ENCODE assay signal across 22 cellular contexts in the genomic region with DNA sequence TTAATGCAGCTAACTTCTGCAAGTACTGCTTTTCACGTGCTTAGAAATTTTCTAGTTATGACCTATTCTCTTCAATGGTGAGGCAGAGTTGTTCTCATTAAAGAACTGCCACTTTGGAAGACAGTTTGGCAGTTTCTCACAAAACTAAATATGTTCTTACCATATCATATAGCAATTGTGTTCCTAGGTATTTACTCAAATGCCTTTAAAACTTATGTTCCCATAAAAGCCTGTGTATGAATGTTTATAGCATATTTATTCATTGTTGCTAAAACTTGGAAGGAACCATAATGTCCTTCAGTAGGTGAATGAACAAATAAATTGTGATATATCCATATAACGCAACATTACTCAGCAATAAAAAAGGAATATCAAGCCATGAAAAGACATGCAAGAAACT.
"Had no signal": no experiment of that assay in that cellular context is flagged by ENCODE, and none has a peak within 500 bp of the region (broad histone marks: within the 10 kb centered on the region; RNA-seq: fewer than 3 reads in every experiment).

No MANE protein-coding gene starts in this region.

- H3K4me3 ChIP-seq: colonic mucosa, dorsolateral prefrontal cortex, esophagus muscularis mucosa, gastroesophageal sphincter, heart right ventricle, left lung, lower lobe of right lung, mucosa of descending colon had no signal

- H3K27me3 ChIP-seq: colonic mucosa, dorsolateral prefrontal cortex, esophagus muscularis mucosa, foreskin keratinocyte, gastroesophageal sphincter, heart right ventricle, left lung had no signal

- DNase-seq: colonic mucosa; dermis blood vessel endothelial cell; dorsolateral prefrontal cortex; effector CD4-positive, alpha-beta T cell; effector memory CD4-positive, alpha-beta T cell; foreskin keratinocyte; heart right ventricle; hippocampal formation; left cardiac atrium; left lung; left ventricle myocardium superior; lower lobe of right lung; mesenchymal stem cell; mucosa of descending colon; naive B cell; naive thymus-derived CD8-positive, alpha-beta T cell had no signal

- H3K9me3 ChIP-seq: colonic mucosa, esophagus muscularis mucosa, gastroesophageal sphincter, heart right ventricle, left lung, lower lobe of right lung had no signal

- H3K4me1 ChIP-seq: colonic mucosa, esophagus muscularis mucosa, foreskin keratinocyte, gastroesophageal sphincter, heart right ventricle, left lung, lower lobe of right lung had no signal

- H3K36me3 ChIP-seq: colonic mucosa, esophagus muscularis mucosa, gastroesophageal sphincter, heart right ventricle, left lung, lower lobe of right lung had no signal

- H3K27ac ChIP-seq: colonic mucosa, dorsolateral prefrontal cortex, esophagus muscularis mucosa, foreskin keratinocyte, gastroesophageal sphincter, heart right ventricle, left lung, lower lobe of right lung had no signal

- FAIRE-seq: endothelial cell of umbilical vein, frontal cortex, islet of Langerhans, keratinocyte had no signal

- ATAC-seq: foreskin keratinocyte; gastroesophageal sphincter; heart right ventricle; left cardiac atrium; left lung; left ventricle myocardium superior; lower lobe of right lung; mucosa of descending colon; naive thymus-derived CD8-positive, alpha-beta T cell had no signal
